ENCODE assay signal across 1 cellular context in the genomic region with DNA sequence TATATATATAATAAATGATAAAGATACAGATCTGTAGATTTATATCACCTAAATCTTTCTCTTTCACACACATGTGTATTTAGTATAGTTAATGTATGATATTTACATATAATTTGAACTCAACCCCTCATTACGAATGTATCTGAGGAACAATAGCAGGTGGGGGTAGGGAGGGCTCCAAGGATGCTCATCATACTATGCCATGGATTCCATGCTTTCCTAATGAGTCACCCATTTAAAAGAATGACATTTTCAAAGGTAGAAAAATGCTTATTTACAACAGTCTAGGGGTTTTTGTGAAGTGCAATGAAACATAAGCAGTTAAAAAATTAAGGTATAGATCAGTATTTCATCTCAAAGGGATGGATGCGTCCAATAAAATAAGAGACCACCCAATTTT.
TF ChIP-seq lines count a peak whose summit lies in the region.

No MANE protein-coding gene starts in this region.

TF ChIP-seq in WTC11, 78 proteins besides CTCF, POLR2A, EP300 and RAD21 (continued from another document):
- TF ChIP-seq, protein P1, sequence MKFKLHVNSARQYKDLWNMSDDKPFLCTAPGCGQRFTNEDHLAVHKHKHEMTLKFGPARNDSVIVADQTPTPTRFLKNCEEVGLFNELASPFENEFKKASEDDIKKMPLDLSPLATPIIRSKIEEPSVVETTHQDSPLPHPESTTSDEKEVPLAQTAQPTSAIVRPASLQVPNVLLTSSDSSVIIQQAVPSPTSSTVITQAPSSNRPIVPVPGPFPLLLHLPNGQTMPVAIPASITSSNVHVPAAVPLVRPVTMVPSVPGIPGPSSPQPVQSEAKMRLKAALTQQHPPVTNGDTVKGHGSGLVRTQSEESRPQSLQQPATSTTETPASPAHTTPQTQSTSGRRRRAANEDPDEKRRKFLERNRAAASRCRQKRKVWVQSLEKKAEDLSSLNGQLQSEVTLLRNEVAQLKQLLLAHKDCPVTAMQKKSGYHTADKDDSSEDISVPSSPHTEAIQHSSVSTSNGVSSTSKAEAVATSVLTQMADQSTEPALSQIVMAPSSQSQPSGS (CRISPR knock-in tag; IDR thresholded peaks at IDR 0.05; ENCODE audit: borderline replicate concordance, low read depth), result no peak
- TF ChIP-seq ZNF263 (CRISPR knock-in tag; IDR thresholded peaks at IDR 0.05; ENCODE audit: low read depth) (no peak), TEAD4 (CRISPR knock-in tag; IDR thresholded peaks at IDR 0.05) (no peak), NFE2L1 (CRISPR knock-in tag; IDR thresholded peaks at IDR 0.05) (no peak)
- TF ChIP-seq, protein P2, sequence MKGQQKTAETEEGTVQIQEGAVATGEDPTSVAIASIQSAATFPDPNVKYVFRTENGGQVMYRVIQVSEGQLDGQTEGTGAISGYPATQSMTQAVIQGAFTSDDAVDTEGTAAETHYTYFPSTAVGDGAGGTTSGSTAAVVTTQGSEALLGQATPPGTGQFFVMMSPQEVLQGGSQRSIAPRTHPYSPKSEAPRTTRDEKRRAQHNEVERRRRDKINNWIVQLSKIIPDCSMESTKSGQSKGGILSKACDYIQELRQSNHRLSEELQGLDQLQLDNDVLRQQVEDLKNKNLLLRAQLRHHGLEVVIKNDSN (CRISPR knock-in tag; IDR thresholded peaks at IDR 0.05), result no peak
- TF ChIP-seq, protein P3, sequence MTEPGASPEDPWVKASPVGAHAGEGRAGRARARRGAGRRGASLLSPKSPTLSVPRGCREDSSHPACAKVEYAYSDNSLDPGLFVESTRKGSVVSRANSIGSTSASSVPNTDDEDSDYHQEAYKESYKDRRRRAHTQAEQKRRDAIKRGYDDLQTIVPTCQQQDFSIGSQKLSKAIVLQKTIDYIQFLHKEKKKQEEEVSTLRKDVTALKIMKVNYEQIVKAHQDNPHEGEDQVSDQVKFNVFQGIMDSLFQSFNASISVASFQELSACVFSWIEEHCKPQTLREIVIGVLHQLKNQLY (CRISPR knock-in tag; IDR thresholded peaks at IDR 0.05), result no peak
